Comparison of ENCODE assay signal across 25 cellular contexts in the genomic region with DNA sequence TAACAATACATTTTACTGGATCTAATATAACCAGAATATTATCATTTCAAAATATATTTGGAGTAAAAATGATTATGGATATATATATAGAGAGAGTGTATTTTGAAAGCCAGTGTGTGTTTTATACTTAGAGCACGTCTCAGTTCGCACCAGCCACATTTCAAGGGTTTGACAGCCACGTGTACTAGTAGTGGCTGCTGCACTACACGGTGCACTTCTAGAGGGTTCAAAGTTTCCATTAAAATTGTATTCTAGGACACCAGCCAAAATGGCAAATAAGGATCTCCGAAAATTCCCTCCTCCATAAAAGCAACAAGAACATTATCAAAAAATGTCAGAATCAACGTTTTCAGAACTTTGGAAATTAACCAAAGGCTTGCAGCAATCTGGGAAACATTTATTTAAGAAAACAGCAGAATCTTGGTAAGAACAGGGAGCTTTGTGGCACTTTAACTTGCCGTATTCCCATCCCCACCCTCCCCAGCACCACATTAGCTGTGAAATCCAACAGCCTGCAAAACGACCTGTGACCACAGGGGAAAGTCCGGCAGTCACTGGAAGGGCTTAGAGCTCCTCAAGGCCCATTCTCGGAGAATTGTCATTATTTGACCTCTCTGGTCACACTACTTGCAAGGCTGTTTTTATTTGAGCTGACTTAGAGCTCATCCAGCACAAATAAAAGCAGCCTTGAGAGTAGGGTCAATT. TPM values are rescaled to one million over a fixed set of nuclear protein-coding genes. Genes with fewer than 3 reads are reported as not detected.
DNase-seq lines count a peak whose midpoint lies in the region; ATAC-seq, FAIRE-seq and TF ChIP-seq lines count a peak whose summit lies in the region.
"Had no signal": no experiment of that assay in that cellular context is flagged by ENCODE, and none has a peak within 500 bp of the region (broad histone marks: within the 10 kb centered on the region; RNA-seq: fewer than 3 reads in every experiment).

No MANE protein-coding gene starts in this region.

- FAIRE-seq in HepG2 (lab: Jason Lieb, UNC): no peak
- FAIRE-seq: endometrium had no signal

- CTCF ChIA-PET in HepG2 (lab: Yijun Ruan, JAX; ENCODE audit: low intra/inter-chr PET ratio, low total read pairs): no interaction called here

- H3K4me3 ChIP-seq in epithelial cell of proximal tubule (ENCODE audit: low read depth, low read length): no peak overlapping the region
- H3K4me3 ChIP-seq in HepG2 (replicated peaks in 1 of 3; ENCODE audit: insufficient read depth in 1 of 3, low read depth in 2 of 3, low read length in 3 of 3): no peak overlapping the region
- H3K4me3 ChIP-seq in tibial artery: no peak overlapping the region
- H3K4me3 ChIP-seq: HAP-1, SK-N-MC, testis, vagina had no signal

- 19% methylated on average over 10 of the region's 10 CpGs for WGBS in HepG2 (ENCODE audit: low lambda C conversion rate)

- H3K4me1 ChIP-seq in HepG2 (ENCODE audit: insufficient read depth, low read length) (peaks cover 31% of the 10 kb centered on the region), tibial artery (peaks cover 0 to 14% (median 5%) of the 10 kb centered on the region in 4 donors)
- H3K4me1 ChIP-seq: HAP-1, testis, vagina had no signal

- H3K4me2 ChIP-seq in HepG2 (ENCODE audit: low read depth, low read length): no peak overlapping the region

- TF ChIP-seq EP300 in HepG2 (IDR thresholded peaks at IDR 0.05; ENCODE audit: low read depth in 2 of 2, low read length in 2 of 2) (no peak), HepG2 (CRISPR knock-in tag; IDR thresholded peaks at IDR 0.05; ENCODE audit: borderline replicate concordance) (no peak)

- intact Hi-C loops in HepG2 (cut with micrococcal nuclease; ENCODE audit: unreplicated experiment): no loop called here
- intact Hi-C loops in tibial artery (cut with DNase I; ENCODE audit: low total_unique reads): no loop called here

- POLR2A ChIA-PET in HepG2 (lab: Yijun Ruan, JAX): interaction anchor here (0.6 kb wide), 2 partner anchors 22 to 73 kb away, joined by 3 read pairs; no protein-coding TSS in a partner anchor

- H3K9me3 ChIP-seq in HepG2 (ENCODE audit: low read length) (no peaks in the 10 kb centered on the region), tibial artery (no peaks in the 10 kb centered on the region)
- H3K9me3 ChIP-seq: HAP-1, testis, vagina had no signal

- H3K27me3 ChIP-seq in HepG2 (ENCODE audit: control insufficient read depth in 1 of 2, insufficient read depth in 2 of 2, low read length in 2 of 2): peaks cover 3 to 15% of the 10 kb centered on the region in 2 experiments; a peak in 3 of 5 replicates
- H3K27me3 ChIP-seq in tibial artery: no peaks in the 10 kb centered on the region
- H3K27me3 ChIP-seq: testis, vagina had no signal

- H3K36me3 ChIP-seq in HepG2 (replicated peaks in 1 of 2; ENCODE audit: control insufficient read depth in 1 of 2, insufficient read depth in 2 of 2, low read length in 2 of 2) (no peaks in the 10 kb centered on the region), tibial artery (no peaks in the 10 kb centered on the region)
- H3K36me3 ChIP-seq: HAP-1, vagina had no signal

- no peak for TF ChIP-seq RAD21 in HepG2 (CRISPR knock-in tag; IDR thresholded peaks at IDR 0.05)

- TF ChIP-seq CTCF in epithelial cell of proximal tubule (conservative IDR thresholded peaks at IDR 0.05; ENCODE audit: low read depth, low read length) (peak; percentile 25), HepG2 (CRISPR knock-in tag; IDR thresholded peaks at IDR 0.05) (no peak), tibial artery (IDR thresholded peaks at IDR 0.05) (peak; percentile 27 to 38), omental fat pad (IDR thresholded peaks at IDR 0.05) (no peak)

- no peaks in the 10 kb centered on the region for H4K20me1 ChIP-seq in HepG2 (ENCODE audit: insufficient read depth, low read length)

- in situ Hi-C loops in HepG2 (cut with HindIII; ENCODE audit: extremely low pct_ligation_motif_present, low pct_unique_long_range_greater_than_20kb): no loop called here

- H3K27ac ChIP-seq in HepG2 (ENCODE audit: extremely low read length, insufficient read depth, low read length) (no peak overlapping the region), tibial artery (peak overlapping the region; percentile 62 to 65)
- H3K27ac ChIP-seq: 22Rv1, SK-N-MC, testis, vagina had no signal

- no peak overlapping the region for H2AFZ ChIP-seq in HepG2 (ENCODE audit: low read length)

- ATAC-seq in HepG2 (peak; percentile 73), omental fat pad (ENCODE audit: low FRiP score) (no peak)
- ATAC-seq: activated CD4-positive, alpha-beta T cell treated with anti-CD3 and anti-CD28 coated beads for 36 hours; activated CD8-positive, alpha-beta T cell treated with anti-CD3 and anti-CD28 coated beads, Interleukin-2, amount 10 ng/mL, durations not matched to agents 7 days and 5 days had no signal

- no TSS peak for BruUV-seq in HepG2 (replicated peaks; lab: Mats Ljungman, UMichigan)

- H3K79me2 ChIP-seq in HepG2 (ENCODE audit: insufficient read depth, low read length): no peaks in the 10 kb centered on the region

- TF ChIP-seq POLR2A in HepG2 (IDR thresholded peaks at IDR 0.05; ENCODE audit: insufficient read depth in 1 of 2, low read depth in 2 of 2, low read length in 2 of 2): no peak

- H3K9ac ChIP-seq in HepG2 (ENCODE audit: insufficient read depth, low read depth, low read length): no peak overlapping the region

- DNase-seq in DMS53 (lab: John Stamatoyannopoulos, UW) (peak; percentile 3), DMS53 treated with DMSO at 0.1 percent for 48 hours (lab: John Stamatoyannopoulos, UW; ENCODE audit: unreplicated experiment) (no peak), epithelial cell of proximal tubule (ENCODE audit: low read depth) (no peak), HepG2 (ENCODE audit: low spot score) (no peak), tibial artery (peak in 1 of 2 donors; percentile 66), omental fat pad (ENCODE audit: low spot score) (no peak), GOT3 (lab: John Stamatoyannopoulos, UW) (no peak), foreskin melanocyte (no peak)
- DNase-seq: activated CD4-positive, alpha-beta T cell treated with anti-CD3 and anti-CD28 coated beads for 36 hours; activated CD8-positive, alpha-beta T cell treated with anti-CD3 and anti-CD28 coated beads, Interleukin-2, amount 10 ng/mL, durations not matched to agents 7 days and 5 days; anterior cingulate cortex; KBM-7; kidney glomerular epithelial cell; MM.1S; NCI-H1417; NCI-H2081 treated with DMSO at 0.1 percent for 48 hours; NCI-H774; stimulated activated CD4-positive, alpha-beta T cell treated with anti-CD3 and anti-CD28 coated beads, Interleukin-15, amount 100 ng/mL, for 24 hours; stimulated activated naive CD4-positive, alpha-beta T cell treated with Interleukin-2 at 50 U/mL for 16 hours; testis had no signal

RNA-seq across cellular contexts. Expression of a gene that starts 33.5 kb away (rescaled TPM):
- total RNA-seq in epithelial cell of proximal tubule (48.3 and 48.9 TPM in 2 replicates), HepG2 (2016; rRNA removed; fragmentation: Illumina TruSeq; extraction: Trizol) (26.9 and 35.5 TPM in 2 replicates), omental fat pad (10 to 100 TPM; 25.4 to 28.0 (median 26.1) TPM)
- total RNA-seq in HepG2 (2016; cell fraction: cytosol; rRNA removed; fragmentation: Illumina TruSeq; extraction: Trizol; ENCODE audit: low read depth): 17.1 and 18.4 TPM in 2 replicates
- total RNA-seq in HepG2 (2016; cell fraction: insoluble cytoplasmic fraction; rRNA removed; fragmentation: Illumina TruSeq; extraction: Trizol): 28.4 and 41.4 TPM in 2 replicates
- total RNA-seq in HepG2 (2016; cell fraction: membrane; rRNA removed; fragmentation: Illumina TruSeq; extraction: Trizol): 25.8 and 27.0 TPM in 2 replicates
- 20.3 and 20.6 TPM in 2 replicates for total RNA-seq in HepG2 (2016; cell fraction: nucleus; rRNA removed; fragmentation: Illumina TruSeq; extraction: Trizol)
- polyA plus RNA-seq in HepG2 (2011; rRNA removed): 9.8 and 14.2 TPM in 2 replicates
- 11.1 and 11.6 TPM in 2 replicates for polyA plus RNA-seq in HepG2 (2011; cell fraction: cytosol; rRNA removed)
- 18.4 and 19.2 TPM in 2 replicates for polyA plus RNA-seq in HepG2 (2011; cell fraction: nucleus; rRNA removed)
- 25.9 and 47.2 TPM in 2 replicates for polyA plus RNA-seq in HepG2 (2012)
- 21.7 and 25.8 TPM in 2 replicates for polyA plus RNA-seq in HepG2 (2016; cell fraction: cytosol; fragmentation: Illumina TruSeq; extraction: Trizol; ENCODE audit: low read depth)
- 69.3 and 71.8 TPM in 2 replicates for polyA plus RNA-seq in HepG2 (2016; cell fraction: insoluble cytoplasmic fraction; fragmentation: Illumina TruSeq; extraction: Trizol; ENCODE audit: low read depth)
- 29.0 and 33.1 TPM in 2 replicates for polyA plus RNA-seq in HepG2 (2016; cell fraction: membrane; fragmentation: Illumina TruSeq; extraction: Trizol; ENCODE audit: low read depth)
- 39.3 and 52.2 TPM in 2 replicates for polyA plus RNA-seq in HepG2 (2016; cell fraction: nucleus; fragmentation: Illumina TruSeq; extraction: Trizol; ENCODE audit: insufficient read depth, low read depth)
- polyA minus RNA-seq in HepG2 (2011; rRNA and poly(A)+ RNA removed; ENCODE audit: low replicate concordance): 9.1 and 10.5 TPM in 2 replicates
- 3.3 and 3.4 TPM in 2 replicates for polyA minus RNA-seq in HepG2 (2011; cell fraction: cytosol; rRNA and poly(A)+ RNA removed)
- polyA minus RNA-seq in HepG2 (2011; cell fraction: nucleus; rRNA and poly(A)+ RNA removed): 21.8 and 24.6 TPM in 2 replicates

RNA-seq across cellular contexts. Expression of a gene that starts 33.5 kb away (rescaled TPM):
- total RNA-seq in epithelial cell of proximal tubule (13.1 and 13.7 TPM in 2 replicates), HepG2 (2016; rRNA removed; fragmentation: Illumina TruSeq; extraction: Trizol) (10.1 and 11.2 TPM in 2 replicates), omental fat pad (10 to 100 TPM; 14.3 to 30.1 (median 20.2) TPM)
- 1.0 and 1.1 TPM in 2 replicates for total RNA-seq in HepG2 (2016; cell fraction: cytosol; rRNA removed; fragmentation: Illumina TruSeq; extraction: Trizol; ENCODE audit: low read depth)
- total RNA-seq in HepG2 (2016; cell fraction: insoluble cytoplasmic fraction; rRNA removed; fragmentation: Illumina TruSeq; extraction: Trizol): 9.3 and 10.6 TPM in 2 replicates
- 2.4 and 3.4 TPM in 2 replicates for total RNA-seq in HepG2 (2016; cell fraction: membrane; rRNA removed; fragmentation: Illumina TruSeq; extraction: Trizol)
- 32.4 and 34.8 TPM in 2 replicates for total RNA-seq in HepG2 (2016; cell fraction: nucleus; rRNA removed; fragmentation: Illumina TruSeq; extraction: Trizol)
- 4.6 and 5.6 TPM in 2 replicates for polyA plus RNA-seq in HepG2 (2011; rRNA removed)
- polyA plus RNA-seq in HepG2 (2011; cell fraction: cytosol; rRNA removed): 1.7 and 2.8 TPM in 2 replicates
- polyA plus RNA-seq in HepG2 (2011; cell fraction: nucleus; rRNA removed): 7.9 and 9.1 TPM in 2 replicates
- polyA plus RNA-seq in HepG2 (2012): 5.9 and 25.5 TPM in 2 replicates
- polyA plus RNA-seq in HepG2 (2016; cell fraction: cytosol; fragmentation: Illumina TruSeq; extraction: Trizol; ENCODE audit: low read depth): 0.19 and 0.23 TPM in 2 replicates
- 2.8 and 3.4 TPM in 2 replicates for polyA plus RNA-seq in HepG2 (2016; cell fraction: insoluble cytoplasmic fraction; fragmentation: Illumina TruSeq; extraction: Trizol; ENCODE audit: low read depth)
- 0.32 and 0.36 TPM in 2 replicates for polyA plus RNA-seq in HepG2 (2016; cell fraction: membrane; fragmentation: Illumina TruSeq; extraction: Trizol; ENCODE audit: low read depth)
- polyA plus RNA-seq in HepG2 (2016; cell fraction: nucleus; fragmentation: Illumina TruSeq; extraction: Trizol; ENCODE audit: insufficient read depth, low read depth): 12.9 and 13.1 TPM in 2 replicates
- 12.4 and 18.2 TPM in 2 replicates for polyA minus RNA-seq in HepG2 (2011; rRNA and poly(A)+ RNA removed; ENCODE audit: low replicate concordance)
- 14.2 and 15.2 TPM in 2 replicates for polyA minus RNA-seq in HepG2 (2011; cell fraction: cytosol; rRNA and poly(A)+ RNA removed)
- polyA minus RNA-seq in HepG2 (2011; cell fraction: nucleus; rRNA and poly(A)+ RNA removed): 64.2 and 72.4 TPM in 2 replicates

Comparison
In these comparisons a context has a peak if more than half of its experiments do, and no peak if none do; other contexts are left out.
1. CTCF ChIP-seq: peak in epithelial cell of proximal tubule (single experiment) and tibial artery (2 of 2); none in HepG2 (single experiment) and omental fat pad (0 of 3).